In the genomic region with DNA sequence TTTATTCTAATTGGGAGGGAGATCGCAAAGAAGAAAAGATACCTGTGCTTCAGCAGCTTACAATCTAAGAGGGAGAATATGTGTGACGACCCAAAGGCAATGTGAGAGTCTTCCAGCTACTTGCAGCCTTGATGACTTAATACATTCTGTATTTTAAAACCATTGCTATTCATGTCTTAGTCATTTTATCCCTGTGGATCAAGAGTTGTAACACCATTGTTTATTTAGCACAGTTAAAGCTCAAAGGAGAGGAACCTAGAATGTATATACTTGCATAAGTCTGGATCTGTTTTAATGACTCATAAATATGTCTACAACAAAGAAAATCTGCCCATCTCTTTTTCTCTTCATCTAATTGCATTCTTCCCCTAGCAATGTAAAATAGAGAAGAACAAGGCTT, we compare ENCODE assay signal across 20 cellular contexts.
"Had no signal": no experiment of that assay in that cellular context is flagged by ENCODE, and none has a peak within 500 bp of the region (broad histone marks: within the 10 kb centered on the region; RNA-seq: fewer than 3 reads in every experiment).

No MANE protein-coding gene starts in this region.

- H3K4me1 Mint-ChIP-seq: activated B cell treated with CpG ODN at 0.5 μM for 24 hours; activated CD4-positive, alpha-beta T cell treated with anti-CD3 and anti-CD28 coated beads, Interleukin-2, amount 10 ng/mL, durations not matched to agents 24 days and 14 days; central memory CD8-positive, alpha-beta T cell; neural crest cell; stimulated activated naive CD8-positive, alpha-beta T cell treated with anti-CD3 and anti-CD28 coated beads, Interleukin-15, amount 100 ng/mL, for 72 hours; T-helper 17 cell had no signal

- H3K27ac Mint-ChIP-seq: activated B cell treated with CpG ODN at 0.5 μM for 24 hours; activated CD4-positive, alpha-beta T cell treated with anti-CD3 and anti-CD28 coated beads, Interleukin-2, amount 10 ng/mL, durations not matched to agents 24 days and 14 days; activated CD8-positive, alpha-beta T cell treated with anti-CD3 and anti-CD28 coated beads, Interleukin-2, amount 10 ng/mL, durations not matched to agents 7 days and 5 days; activated naive CD4-positive, alpha-beta T cell treated with anti-CD3 and anti-CD28 coated beads, Interleukin-2, amount 50 U/mL, for 72 hours; stimulated activated naive CD8-positive, alpha-beta T cell treated with anti-CD3 and anti-CD28 coated beads, Interleukin-15, amount 100 ng/mL, for 72 hours; T-helper 17 cell had no signal

- H3K27me3 ChIP-seq: body of pancreas, gastrocnemius medialis, heart left ventricle, ovary, right lobe of liver, spleen had no signal

- H3K4me3 ChIP-seq: body of pancreas, coronary artery, gastrocnemius medialis, heart left ventricle, ovary, right lobe of liver, spleen, thoracic aorta had no signal

- H3K27ac ChIP-seq: body of pancreas, coronary artery, gastrocnemius medialis, heart left ventricle, ovary, right lobe of liver, spleen, thoracic aorta had no signal

- ATAC-seq: activated CD8-positive, alpha-beta T cell treated with anti-CD3 and anti-CD28 coated beads, Interleukin-2, amount 10 ng/mL, durations not matched to agents 7 days and 5 days; activated naive CD4-positive, alpha-beta T cell treated with anti-CD3 and anti-CD28 coated beads, Interleukin-2, amount 50 U/mL, for 72 hours; body of pancreas; gastrocnemius medialis; heart left ventricle; right lobe of liver; stimulated activated naive CD8-positive, alpha-beta T cell treated with anti-CD3 and anti-CD28 coated beads, Interleukin-15, amount 100 ng/mL, for 72 hours; T-helper 17 cell had no signal

- H3K27me3 Mint-ChIP-seq: activated B cell treated with CpG ODN at 0.5 μM for 24 hours; central memory CD8-positive, alpha-beta T cell had no signal

- H3K4me1 ChIP-seq: body of pancreas, gastrocnemius medialis, heart left ventricle, right lobe of liver, spleen had no signal

- H3K4me3 Mint-ChIP-seq: activated B cell treated with CpG ODN at 0.5 μM for 24 hours; activated CD4-positive, alpha-beta T cell treated with anti-CD3 and anti-CD28 coated beads, Interleukin-2, amount 10 ng/mL, durations not matched to agents 24 days and 14 days; activated CD8-positive, alpha-beta T cell treated with anti-CD3 and anti-CD28 coated beads, Interleukin-2, amount 10 ng/mL, durations not matched to agents 7 days and 5 days; central memory CD8-positive, alpha-beta T cell; neural crest cell; stimulated activated naive CD8-positive, alpha-beta T cell treated with anti-CD3 and anti-CD28 coated beads, Interleukin-15, amount 100 ng/mL, for 72 hours; T-helper 17 cell had no signal

- H3K9me3 ChIP-seq: body of pancreas, gastrocnemius medialis, heart left ventricle, ovary, right lobe of liver, spleen, thoracic aorta had no signal

- H3K36me3 Mint-ChIP-seq: activated naive CD4-positive, alpha-beta T cell treated with anti-CD3 and anti-CD28 coated beads, Interleukin-2, amount 50 U/mL, for 72 hours had no signal

- H3K36me3 ChIP-seq: gastrocnemius medialis, heart left ventricle, ovary, right lobe of liver, spleen, thoracic aorta had no signal

- DNase-seq: activated B cell treated with CpG ODN at 0.5 μM for 24 hours; activated CD8-positive, alpha-beta memory T cell treated with anti-CD3 and anti-CD28 coated beads, Interleukin-2, amount 50 U/mL, for 4 hours; activated CD8-positive, alpha-beta T cell treated with anti-CD3 and anti-CD28 coated beads, Interleukin-2, amount 10 ng/mL, durations not matched to agents 7 days and 5 days; activated effector memory CD4-positive, alpha-beta T cell treated with anti-CD3 and anti-CD28 coated beads, Interleukin-2, amount 50 U/mL, for 16 hours; activated T-cell treated with anti-CD3 and anti-CD28 coated beads, Interleukin-2, amount 50 U/mL, for 48 hours; amniotic stem cell; body of pancreas; gastrocnemius medialis; heart left ventricle; ovary; right lobe of liver; spleen; stimulated activated naive CD8-positive, alpha-beta T cell treated with anti-CD3 and anti-CD28 coated beads, Interleukin-15, amount 100 ng/mL, for 72 hours; T-helper 17 cell had no signal

- H3K9me3 Mint-ChIP-seq: activated B cell treated with CpG ODN at 0.5 μM for 24 hours; activated CD4-positive, alpha-beta T cell treated with anti-CD3 and anti-CD28 coated beads, Interleukin-2, amount 10 ng/mL, durations not matched to agents 24 days and 14 days; activated naive CD4-positive, alpha-beta T cell treated with anti-CD3 and anti-CD28 coated beads, Interleukin-2, amount 50 U/mL, for 72 hours; central memory CD8-positive, alpha-beta T cell; neural crest cell; stimulated activated naive CD8-positive, alpha-beta T cell treated with anti-CD3 and anti-CD28 coated beads, Interleukin-15, amount 100 ng/mL, for 72 hours had no signal
